Comparison of ENCODE assay signal across 1 cellular context in the genomic region with DNA sequence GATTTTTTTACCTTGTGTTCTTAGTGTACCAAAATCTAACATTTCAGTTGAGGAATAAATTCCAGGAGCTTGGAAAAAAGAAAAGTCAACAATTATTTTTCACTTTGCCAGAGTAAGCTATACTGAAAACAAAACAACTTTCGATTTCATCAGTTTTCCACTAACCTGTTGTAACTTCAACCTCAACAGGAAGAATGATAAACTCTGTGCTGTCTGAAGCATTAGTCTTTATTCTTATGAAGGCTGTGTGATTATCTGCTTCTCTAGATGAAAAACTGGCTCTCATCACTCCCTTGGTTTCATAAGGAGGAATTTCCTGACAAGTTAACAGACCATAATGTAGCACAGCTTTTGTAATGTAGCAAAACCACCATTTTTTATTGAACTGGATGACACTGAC.
TF ChIP-seq lines count a peak whose summit lies in the region.

No MANE protein-coding gene starts in this region.

TF ChIP-seq in endothelial cell of umbilical vein, 7 proteins besides CTCF, POLR2A, EP300 and RAD21 (continued from another document):
- TF ChIP-seq GATA2 (IDR thresholded peaks at IDR 0.05; ENCODE audit: insufficient read depth, insufficient read length, low read depth, low read length): no peak
- no peak for TF ChIP-seq POLR2AphosphoS5 (IDR thresholded peaks at IDR 0.05; ENCODE audit: insufficient read depth, low read depth, low read length)
- no peak for TF ChIP-seq MYC (IDR thresholded peaks at IDR 0.05; ENCODE audit: low read depth, low read length)
